ENCODE assay signal across 35 cellular contexts in the genomic region with DNA sequence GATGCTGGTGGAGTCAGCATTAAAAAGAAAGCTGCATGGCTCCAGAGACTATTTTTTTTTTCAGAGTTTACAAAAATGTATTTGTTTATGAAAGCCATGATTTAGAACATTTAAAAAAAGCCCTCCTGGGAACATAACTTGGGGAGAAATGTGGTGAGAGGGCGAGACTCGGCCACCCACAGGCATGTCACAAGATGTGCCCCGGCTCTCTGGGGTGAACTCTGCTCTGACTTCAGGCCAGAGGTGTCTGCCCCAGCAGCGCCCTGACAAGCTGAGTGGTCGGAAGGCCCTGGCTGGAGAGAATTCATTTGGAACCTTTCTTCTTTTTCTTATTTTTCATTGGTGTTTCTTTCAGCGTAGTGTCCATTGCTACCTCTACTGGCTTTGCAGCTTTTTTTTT. TPM values are rescaled to one million over a fixed set of nuclear protein-coding genes. Genes with fewer than 3 reads are reported as not detected.
"Had no signal": no experiment of that assay in that cellular context is flagged by ENCODE, and none has a peak within 500 bp of the region (broad histone marks: within the 10 kb centered on the region; RNA-seq: fewer than 3 reads in every experiment).

No MANE protein-coding gene starts in this region.

- H3K9me3 ChIP-seq: colonic mucosa, prostate gland, vagina had no signal

- H3K4me2 ChIP-seq: smooth muscle cell had no signal

- H3K36me3 Mint-ChIP-seq: stimulated activated memory B cell treated with anti-CD40 and anti-IgM and Interleukin-4, amounts not matched to agents 10 μg/mL and 1 μg/mL and 100 μg/mL, for 72 hours had no signal

- H3K27ac Mint-ChIP-seq: activated naive CD8-positive, alpha-beta T cell; naive thymus-derived CD4-positive, alpha-beta T cell; stimulated activated memory B cell treated with anti-CD40 and anti-IgM and Interleukin-4, amounts not matched to agents 10 μg/mL and 1 μg/mL and 100 μg/mL, for 72 hours; type B pancreatic cell had no signal

- H3K4me1 Mint-ChIP-seq: naive thymus-derived CD4-positive, alpha-beta T cell; stimulated activated memory B cell treated with anti-CD40 and anti-IgM and Interleukin-4, amounts not matched to agents 10 μg/mL and 1 μg/mL and 100 μg/mL, for 72 hours had no signal

- H3K27ac ChIP-seq: body of pancreas, colonic mucosa, prostate gland, sigmoid colon, stomach, vagina had no signal

- H3K27me3 ChIP-seq: body of pancreas, colonic mucosa, sigmoid colon, stomach, vagina had no signal

- DNase-seq: activated CD4-positive, alpha-beta T cell treated with anti-CD3 and anti-CD28 coated beads for 4 hours; activated CD4-positive, alpha-beta T cell treated with anti-CD3 and anti-CD28 coated beads, Interleukin-2, amount 50 U/mL, for 48 hours; activated CD8-positive, alpha-beta memory T cell treated with anti-CD3 and anti-CD28 coated beads for 24 hours; activated effector memory CD4-positive, alpha-beta T cell treated with Interleukin-2 at 50 U/mL for 16 hours; activated naive CD4-positive, alpha-beta T cell treated with Interleukin-2 at 50 U/mL for 16 hours; aorta; body of pancreas; colonic mucosa; effector memory CD4-positive, alpha-beta T cell; erythroblast; foreskin fibroblast; head of caudate nucleus; hippocampal formation; mesendoderm; naive thymus-derived CD4-positive, alpha-beta T cell; retina; sigmoid colon; stimulated activated CD4-positive, alpha-beta T cell treated with anti-CD3 and anti-CD28 coated beads, Interleukin-1b, Interleukin-23, amount 100 ng/mL, for 48 hours; stimulated activated CD4-positive, alpha-beta T cell treated with anti-CD3 and anti-CD28 coated beads, Interleukin-4, amount 100 ng/mL, for 4 hours; stimulated activated CD8-positive, alpha-beta memory T cell treated with anti-CD3 and anti-CD28 coated beads, Interleukin-4, amount 100 ng/mL, for 48 hours; stomach had no signal

- ATAC-seq: body of pancreas; left lobe of liver; naive thymus-derived CD4-positive, alpha-beta T cell; stimulated activated memory B cell treated with anti-CD40 and anti-IgM and Interleukin-4, amounts not matched to agents 10 μg/mL and 1 μg/mL and 100 μg/mL, for 72 hours had no signal

- H3K4me3 Mint-ChIP-seq: activated naive CD8-positive, alpha-beta T cell; naive thymus-derived CD4-positive, alpha-beta T cell; stimulated activated memory B cell treated with anti-CD40 and anti-IgM and Interleukin-4, amounts not matched to agents 10 μg/mL and 1 μg/mL and 100 μg/mL, for 72 hours; type B pancreatic cell had no signal

- H3K4me1 ChIP-seq: body of pancreas, colonic mucosa, prostate gland, sigmoid colon, vagina had no signal

- H3K36me3 ChIP-seq: colonic mucosa, prostate gland, sigmoid colon, stomach, vagina had no signal

- H3K27me3 Mint-ChIP-seq: type B pancreatic cell had no signal

- H3K4me3 ChIP-seq: body of pancreas, colonic mucosa, lung, prostate gland, sigmoid colon, smooth muscle cell, stomach, vagina had no signal

RNA-seq across cellular contexts. Expression of a gene that starts 21.7 kb away (rescaled TPM):
- total RNA-seq: body of pancreas; colonic mucosa; dermis microvascular lymphatic vessel endothelial cell; kidney epithelial cell; left lobe of liver; lung; naive thymus-derived CD4-positive, alpha-beta T cell; osteocyte; sigmoid colon; smooth muscle cell; stomach; T-helper 1 cell treated with Interleukin-12 subunit alpha and Interleukin-12 subunit beta and Interleukin-4 antibody, amounts not matched to agents 30 ng/mL and 1 ng/mL, for 36 hours; temporal lobe; vagina had no signal
- polyA plus RNA-seq: adipose tissue; aorta; lung; naive thymus-derived CD4-positive, alpha-beta T cell; sigmoid colon; smooth muscle cell; stomach had no signal
